8 cellular contexts compared by ENCODE assay signal in genomic region chr15:67520276-67520975, GRCh38. TPM values are rescaled to one million over a fixed set of nuclear protein-coding genes. Genes with fewer than 3 reads are reported as not detected.
DNase-seq lines count a peak whose midpoint lies in the region; ATAC-seq lines count a peak whose summit lies in the region.

No MANE protein-coding gene starts in this region.

- H3K36me3 Mint-ChIP-seq in CD4-positive, alpha-beta memory T cell: no peaks in the 10 kb centered on the region

- H3K4me3 ChIP-seq in CD4-positive, alpha-beta memory T cell (ENCODE audit: low read length in 2 of 2): peak overlapping the region; percentile 55 to 90
- H3K4me3 ChIP-seq in stomach smooth muscle (ENCODE audit: low read length in 2 of 2): peak overlapping the region; percentile 92 to 96

- peaks cover 33% of the 10 kb centered on the region for H3K4me1 ChIP-seq in CD4-positive, alpha-beta memory T cell (ENCODE audit: insufficient read depth, low read length)
- H3K4me1 ChIP-seq in stomach smooth muscle (ENCODE audit: control insufficient read depth, insufficient read depth, low read length): no peaks in the 10 kb centered on the region

- H3K27ac Mint-ChIP-seq in CD4-positive, alpha-beta memory T cell: peak overlapping the region; percentile 93 to 97 (median 96)

- H3K4me1 Mint-ChIP-seq in CD4-positive, alpha-beta memory T cell: peaks cover 18 to 37% (median 26%) of the 10 kb centered on the region in 4 donors

- H3K27me3 Mint-ChIP-seq in CD4-positive, alpha-beta memory T cell: no peaks in the 10 kb centered on the region

- H3K27ac ChIP-seq in CD4-positive, alpha-beta memory T cell (ENCODE audit: low read depth, low read length): peak overlapping the region; percentile 70
- peak overlapping the region; percentile 38 for H3K27ac ChIP-seq in angular gyrus (ENCODE audit: low read depth, low read length)
- H3K27ac ChIP-seq in stomach smooth muscle (ENCODE audit: low read length): peak overlapping the region; percentile 68

- POLR2A ChIA-PET in CD4-positive, alpha-beta memory T cell (lab: Charles Lee; ENCODE audit: partially characterized antibody): interaction anchor here (0.6 to 3.2 kb wide), 8 partner anchors 11 to 320 kb away, joined by 3 to 94 read pairs (median 4); partner anchors contain the start of gene MAP2K5

- intact Hi-C loops in CD4-positive, alpha-beta memory T cell (cut with micrococcal nuclease): loop anchor here (2.0 kb wide), 1 partner anchor 534 kb away; the partner anchor contains the start of gene PIAS1
- intact Hi-C loops in left colon (cut with DNase I, micrococcal nuclease): no loop called here

- peak; percentile 3 for ATAC-seq in HG03280 (IDR thresholded peaks at IDR 0.05; ENCODE audit: unreplicated experiment)
- peak; percentile 24 for ATAC-seq in left colon
- ATAC-seq in GM18873 (IDR thresholded peaks at IDR 0.05; ENCODE audit: low FRiP score, unreplicated experiment): no peak

- H3K27me3 ChIP-seq in CD4-positive, alpha-beta memory T cell (ENCODE audit: insufficient read depth, low read length): no peaks in the 10 kb centered on the region
- H3K27me3 ChIP-seq in stomach smooth muscle (ENCODE audit: control insufficient read depth in 1 of 2, insufficient read depth in 2 of 2, low read length in 2 of 2): no peaks in the 10 kb centered on the region

- H3K9me3 Mint-ChIP-seq in CD4-positive, alpha-beta memory T cell: no peaks in the 10 kb centered on the region

- CTCF ChIA-PET in CD4-positive, alpha-beta memory T cell (lab: Charles Lee; ENCODE audit: partially characterized antibody): interaction anchor here (1.2 to 1.5 kb wide), 2 partner anchors 9 to 313 kb away, joined by 3 to 4 read pairs; no protein-coding TSS in a partner anchor

- no peak for DNase-seq in CD4-positive, alpha-beta memory T cell
- DNase-seq in left colon: no peak
- no peak for DNase-seq in epidermal melanocyte (ENCODE audit: insufficient read length, low spot score)
- DNase-seq in GF-D8 (lab: John Stamatoyannopoulos, UW): no peak

- H3K36me3 ChIP-seq in CD4-positive, alpha-beta memory T cell (ENCODE audit: insufficient read depth, low read length): no peaks in the 10 kb centered on the region
- H3K36me3 ChIP-seq in stomach smooth muscle (ENCODE audit: control insufficient read depth in 2 of 2, insufficient read depth in 2 of 2, low read length in 2 of 2): no peaks in the 10 kb centered on the region

- peak overlapping the region; percentile 86 to 93 for H3K9ac ChIP-seq in stomach smooth muscle (ENCODE audit: low read length in 2 of 2)

- H3K9me3 ChIP-seq in CD4-positive, alpha-beta memory T cell (ENCODE audit: control insufficient read depth in 1 of 2, low read length in 2 of 2): no peaks in the 10 kb centered on the region
- no peaks in the 10 kb centered on the region for H3K9me3 ChIP-seq in stomach smooth muscle (ENCODE audit: control insufficient read depth in 2 of 2, low read length in 2 of 2)

- peak overlapping the region; percentile 90 to 93 (median 93) for H3K4me3 Mint-ChIP-seq in CD4-positive, alpha-beta memory T cell

RNA-seq across cellular contexts. Expression of gene C15orf61, which starts 0.5 kb away (rescaled TPM):
- total RNA-seq in CD4-positive, alpha-beta memory T cell: 10 to 100 TPM in 1 of 2 experiments, 1 to 10 TPM in 1; 9.5 to 13.4 TPM
- polyA plus RNA-seq in CD4-positive, alpha-beta memory T cell: 10 to 100 TPM; 11.2 to 13.0 TPM
- 1 to 10 TPM; 5.5 to 7.0 TPM for total RNA-seq in left colon

RNA-seq across cellular contexts. Expression of gene MAP2K5, which starts 22.1 kb away (rescaled TPM):
- total RNA-seq in CD4-positive, alpha-beta memory T cell: 10 to 100 TPM; 27.8 to 31.4 TPM
- 10 to 100 TPM; 15.2 to 22.0 TPM for polyA plus RNA-seq in CD4-positive, alpha-beta memory T cell
- total RNA-seq in left colon: 10 to 100 TPM; 19.1 to 23.0 TPM
